Comparison of ENCODE assay signal across 4 cellular contexts in the genomic region with DNA sequence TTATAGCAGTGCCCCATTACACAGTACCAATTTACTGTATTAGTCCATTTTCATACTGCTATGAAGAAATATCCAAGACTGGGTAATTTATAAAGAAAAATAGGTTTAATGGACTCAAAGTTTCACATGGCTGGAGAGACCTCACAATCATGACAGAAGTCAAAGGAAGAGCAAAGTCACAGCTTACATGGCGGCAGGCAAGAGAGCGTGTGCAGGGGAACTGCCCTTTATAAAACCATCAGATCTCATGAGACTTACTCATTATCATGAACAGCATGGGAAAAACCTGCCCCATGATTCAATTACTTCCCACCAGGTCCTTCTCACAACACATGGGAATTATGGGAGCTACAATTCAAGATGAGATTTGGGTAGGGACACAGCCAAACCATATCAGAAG. TPM values are rescaled to one million over a fixed set of nuclear protein-coding genes. Genes with fewer than 3 reads are reported as not detected.
"Had no signal": no experiment of that assay in that cellular context is flagged by ENCODE, and none has a peak within 500 bp of the region (broad histone marks: within the 10 kb centered on the region; RNA-seq: fewer than 3 reads in every experiment).

No MANE protein-coding gene starts in this region.

RNA-seq across cellular contexts. Expression of a gene that starts 50.1 kb away (rescaled TPM):
- total RNA-seq: LHCN-M2, M059J, MCF 10A, NCI-H460 had no signal
